In the genomic region with DNA sequence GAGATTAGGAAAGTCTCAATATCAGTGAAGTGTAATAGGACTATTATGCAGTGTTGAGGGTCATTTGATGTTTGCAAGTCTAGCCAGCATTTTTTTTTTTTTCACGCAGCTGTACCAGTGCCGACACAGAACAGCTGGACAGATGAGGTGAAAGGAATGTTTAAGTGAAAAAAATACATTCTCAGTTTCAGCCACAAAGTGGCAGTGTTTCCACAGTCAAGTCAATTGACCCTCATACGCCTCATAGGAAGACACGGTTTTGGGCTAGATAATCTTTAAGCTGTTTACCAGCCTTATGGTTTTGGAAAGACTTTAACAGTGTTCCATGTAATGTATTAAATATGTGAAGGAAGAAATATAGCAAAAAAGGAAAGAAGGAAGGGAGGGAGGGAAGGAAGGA, we compare ENCODE assay signal across 8 cellular contexts.
DNase-seq lines count a peak whose midpoint lies in the region; ATAC-seq, FAIRE-seq and TF ChIP-seq lines count a peak whose summit lies in the region.

No MANE protein-coding gene starts in this region.

- peak overlapping the region; percentile 3 for H2AFZ ChIP-seq in ACC112 (ENCODE audit: low read length, unreplicated experiment)

- H3K27me3 Mint-ChIP-seq in activated CD4-positive, alpha-beta T cell treated with anti-CD3 and anti-CD28 coated beads for 36 hours: no peaks in the 10 kb centered on the region
- H3K27me3 Mint-ChIP-seq in activated T-helper 2 cell treated with anti-CD3 and anti-CD28 coated beads, Interferon-gamma antibody, Interleukin-2, Interleukin-4, amounts not matched to agents 10 μg/mL and 5 μg/mL and 100 μg/mL, durations not matched to agents 14 hours and 24 hours and 36 hours (ENCODE audit: low read depth): no peaks in the 10 kb centered on the region

- H3K79me2 ChIP-seq in ACC112 (ENCODE audit: control insufficient read depth, insufficient read depth, low read length, unreplicated experiment): no peaks in the 10 kb centered on the region

- ATAC-seq in HG02852 (IDR thresholded peaks at IDR 0.05; ENCODE audit: unreplicated experiment) (peak; percentile 88), left lung (peak; percentile 87)
- no peak for ATAC-seq in activated CD4-positive, alpha-beta T cell treated with anti-CD3 and anti-CD28 coated beads for 36 hours

- no peaks in the 10 kb centered on the region for H3K4me1 Mint-ChIP-seq in activated CD4-positive, alpha-beta T cell treated with anti-CD3 and anti-CD28 coated beads for 36 hours
- H3K4me1 Mint-ChIP-seq in activated T-helper 2 cell treated with anti-CD3 and anti-CD28 coated beads, Interferon-gamma antibody, Interleukin-2, Interleukin-4, amounts not matched to agents 10 μg/mL and 5 μg/mL and 100 μg/mL, durations not matched to agents 14 hours and 24 hours and 36 hours (ENCODE audit: low read depth): no peaks in the 10 kb centered on the region

- peaks cover 5% of the 10 kb centered on the region for H3K9me3 Mint-ChIP-seq in activated CD4-positive, alpha-beta T cell treated with anti-CD3 and anti-CD28 coated beads for 36 hours (ENCODE audit: low read depth)
- peaks cover 4% of the 10 kb centered on the region for H3K9me3 Mint-ChIP-seq in activated T-helper 2 cell treated with anti-CD3 and anti-CD28 coated beads, Interferon-gamma antibody, Interleukin-2, Interleukin-4, amounts not matched to agents 10 μg/mL and 5 μg/mL and 100 μg/mL, durations not matched to agents 14 hours and 24 hours and 36 hours

- TF ChIP-seq CTCF in brain microvascular endothelial cell (IDR thresholded peaks at IDR 0.05; ENCODE audit: low read depth, low read length, missing control alignments) (peak; percentile 62), left lung (IDR thresholded peaks at IDR 0.05) (peak in 1 of 2 donors; percentile 57)

- intact Hi-C loops in left lung (cut with DNase I): loop anchor here in 1 of 2 donors (5.0 kb wide), 1 partner anchor 295 kb away; no protein-coding TSS in a partner anchor
- intact Hi-C loops in activated CD4-positive, alpha-beta T cell treated with anti-CD3 and anti-CD28 coated beads for 36 hours (cut with DNase I, micrococcal nuclease): loop anchor here in 1 of 2 experiments (2.0 kb wide), 1 partner anchor 295 kb away; no protein-coding TSS in a partner anchor
- intact Hi-C loops in activated T-helper 2 cell treated with anti-CD3 and anti-CD28 coated beads, Interferon-gamma antibody, Interleukin-2, Interleukin-4, amounts not matched to agents 10 μg/mL and 5 μg/mL and 100 μg/mL, durations not matched to agents 14 hours and 24 hours and 36 hours (cut with micrococcal nuclease): loop anchor here (2.0 kb wide), 1 partner anchor 295 kb away; no protein-coding TSS in a partner anchor

- in situ Hi-C loops in brain microvascular endothelial cell (cut with HindIII; ENCODE audit: low pct_ligation_motif_present, low sequenced_read_pairs): no loop called here

- H3K27ac Mint-ChIP-seq in activated CD4-positive, alpha-beta T cell treated with anti-CD3 and anti-CD28 coated beads for 36 hours: no peak overlapping the region
- no peak overlapping the region for H3K27ac Mint-ChIP-seq in activated T-helper 2 cell treated with anti-CD3 and anti-CD28 coated beads, Interferon-gamma antibody, Interleukin-2, Interleukin-4, amounts not matched to agents 10 μg/mL and 5 μg/mL and 100 μg/mL, durations not matched to agents 14 hours and 24 hours and 36 hours

- POLR2A ChIA-PET in activated CD4-positive, alpha-beta T cell treated with anti-CD3 and anti-CD28 coated beads for 36 hours (lab: Charles Lee): no interaction called here

- H3K4me3 ChIP-seq in ACC112 (ENCODE audit: low read depth, low read length) (no peak overlapping the region), brain microvascular endothelial cell (ENCODE audit: low read depth, low read length) (no peak overlapping the region), left lung (no peak overlapping the region)

- no peaks in the 10 kb centered on the region for H3K36me3 Mint-ChIP-seq in activated CD4-positive, alpha-beta T cell treated with anti-CD3 and anti-CD28 coated beads for 36 hours (ENCODE audit: low read depth)
- no peaks in the 10 kb centered on the region for H3K36me3 Mint-ChIP-seq in activated T-helper 2 cell treated with anti-CD3 and anti-CD28 coated beads, Interferon-gamma antibody, Interleukin-2, Interleukin-4, amounts not matched to agents 10 μg/mL and 5 μg/mL and 100 μg/mL, durations not matched to agents 14 hours and 24 hours and 36 hours (ENCODE audit: low read depth)

- CTCF ChIA-PET in activated CD4-positive, alpha-beta T cell treated with anti-CD3 and anti-CD28 coated beads for 36 hours (lab: Charles Lee): interaction anchor here (1.2 kb wide), 1 partner anchor 24 kb away, joined by 5 read pairs; no protein-coding TSS in a partner anchor

- peaks cover 6% of the 10 kb centered on the region for H3K4me1 ChIP-seq in ACC112 (ENCODE audit: control insufficient read depth, insufficient read depth, low read length, unreplicated experiment)
- H3K4me1 ChIP-seq in left lung: no peaks in the 10 kb centered on the region

- no peaks in the 10 kb centered on the region for H3K36me3 ChIP-seq in ACC112 (ENCODE audit: insufficient read depth, low read length)
- no peaks in the 10 kb centered on the region for H3K36me3 ChIP-seq in brain microvascular endothelial cell (replicated peaks)
- no peaks in the 10 kb centered on the region for H3K36me3 ChIP-seq in left lung

- no peaks in the 10 kb centered on the region for H3K9me3 ChIP-seq in left lung

- FAIRE-seq in GM18507 (lab: Jason Lieb, UNC): peak; percentile 80

- H3K27me3 ChIP-seq in ACC112 (ENCODE audit: insufficient read depth, low read length): no peaks in the 10 kb centered on the region
- no peaks in the 10 kb centered on the region for H3K27me3 ChIP-seq in brain microvascular endothelial cell (replicated peaks)
- no peaks in the 10 kb centered on the region for H3K27me3 ChIP-seq in left lung

- H3K27ac ChIP-seq in ACC112 (ENCODE audit: low read depth, low read length): no peak overlapping the region
- no peak overlapping the region for H3K27ac ChIP-seq in brain microvascular endothelial cell
- no peak overlapping the region for H3K27ac ChIP-seq in left lung

- no peak overlapping the region for H3K4me3 Mint-ChIP-seq in activated CD4-positive, alpha-beta T cell treated with anti-CD3 and anti-CD28 coated beads for 36 hours
- H3K4me3 Mint-ChIP-seq in activated T-helper 2 cell treated with anti-CD3 and anti-CD28 coated beads, Interferon-gamma antibody, Interleukin-2, Interleukin-4, amounts not matched to agents 10 μg/mL and 5 μg/mL and 100 μg/mL, durations not matched to agents 14 hours and 24 hours and 36 hours (ENCODE audit: low read depth): no peak overlapping the region

- no peak for DNase-seq in GM18507 (ENCODE audit: extremely low spot score, insufficient read length, low read depth)
- DNase-seq in NCI-H187 (lab: John Stamatoyannopoulos, UW): peak; percentile 25 to 53
- peak; percentile 52 for DNase-seq in brain microvascular endothelial cell
- no peak for DNase-seq in left lung
- no peak for DNase-seq in activated CD4-positive, alpha-beta T cell treated with anti-CD3 and anti-CD28 coated beads for 36 hours
- no peak for DNase-seq in activated T-helper 2 cell treated with anti-CD3 and anti-CD28 coated beads, Interferon-gamma antibody, Interleukin-2, Interleukin-4, amounts not matched to agents 10 μg/mL and 5 μg/mL and 100 μg/mL, durations not matched to agents 14 hours and 24 hours and 36 hours (ENCODE audit: low spot score)

Comparison
In these comparisons a context has a peak if more than half of its experiments do, and no peak if none do; other contexts are left out.
1. DNase-seq: peak in NCI-H187 (2 of 2) and brain microvascular endothelial cell (single experiment); none in GM18507 (single experiment), left lung (0 of 2), activated CD4-positive, alpha-beta T cell treated with anti-CD3 and anti-CD28 coated beads for 36 hours (single experiment) and activated T-helper 2 cell treated with anti-CD3 and anti-CD28 coated beads, Interferon-gamma antibody, Interleukin-2, Interleukin-4, amounts not matched to agents 10 μg/mL and 5 μg/mL and 100 μg/mL, durations not matched to agents 14 hours and 24 hours and 36 hours (single experiment).